7 cellular contexts compared by ENCODE assay signal in the genomic region with DNA sequence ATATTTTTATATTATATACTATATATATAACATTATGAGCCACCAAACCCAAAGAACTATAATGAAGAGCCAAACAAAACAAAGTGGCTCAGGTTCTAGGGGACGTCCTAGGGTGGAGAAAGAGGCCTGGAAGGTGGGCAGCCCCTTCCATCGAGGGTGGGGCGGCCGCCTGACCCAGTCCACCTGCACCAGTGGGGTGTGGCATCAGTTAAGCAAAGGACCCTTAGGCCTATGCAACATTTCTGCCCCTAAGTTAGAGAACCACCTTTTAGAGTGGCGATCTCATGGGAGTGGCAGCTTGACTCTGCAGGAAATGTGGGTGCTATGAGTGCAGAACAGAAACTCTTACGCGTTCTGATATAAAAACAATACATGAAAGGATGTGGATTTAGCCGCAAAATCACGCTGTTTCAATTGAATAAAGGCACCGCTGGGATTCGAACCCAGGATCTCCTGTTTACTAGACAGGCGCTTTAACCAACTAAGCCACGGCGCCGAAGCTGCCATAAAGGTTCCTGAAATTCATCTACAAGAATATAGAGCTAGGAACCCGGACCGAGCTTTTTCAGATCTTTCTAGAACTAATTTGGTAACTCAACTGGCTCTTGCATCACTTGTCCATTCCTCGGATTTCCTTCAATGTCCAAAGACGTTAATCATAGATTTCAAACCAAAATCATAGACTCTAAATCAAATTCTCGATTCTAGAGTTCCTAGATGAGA. TPM values are rescaled to one million over a fixed set of nuclear protein-coding genes. Genes with fewer than 3 reads are reported as not detected.
DNase-seq lines count a peak whose midpoint lies in the region; ATAC-seq and TF ChIP-seq lines count a peak whose summit lies in the region.

No MANE protein-coding gene starts in this region.

- DNase-seq in RKO (ENCODE audit: low spot score) (peak; percentile 90), left ventricle myocardium inferior (no peak), sciatic nerve (ENCODE audit: low spot score) (peak; percentile 79), posterior vena cava (ENCODE audit: low spot score) (no peak)
- DNase-seq in activated naive CD4-positive, alpha-beta T cell treated with anti-CD3 and anti-CD28 coated beads, Interleukin-2, amount 10 ng/mL, durations not matched to agents 7 days and 5 days = peak; percentile 74

- H3K9me3 ChIP-seq in HEK293 (ENCODE audit: control insufficient read depth, insufficient read depth, low read depth, low read length) (no peaks in the 10 kb centered on the region), left ventricle myocardium inferior (replicated peaks) (no peaks in the 10 kb centered on the region)

- ATAC-seq in sciatic nerve = no peak
- no peak for ATAC-seq in GM19324 (IDR thresholded peaks at IDR 0.05; ENCODE audit: low FRiP score, unreplicated experiment)

- intact Hi-C loops in left ventricle myocardium inferior (cut with micrococcal nuclease) = no loop called here
- intact Hi-C loops in sciatic nerve (cut with DNase I) = no loop called here
- intact Hi-C loops in posterior vena cava (cut with DNase I) = loop anchor here in 1 of 2 donors (1.0 kb wide), 1 partner anchor 30 kb away; no protein-coding TSS in a partner anchor

- no peaks in the 10 kb centered on the region for H3K27me3 ChIP-seq in left ventricle myocardium inferior (ENCODE audit: low read depth)

- peak overlapping the region; percentile 78 for H3K27ac ChIP-seq in HEK293 (ENCODE audit: extremely low read depth, low read depth, low read length)
- H3K27ac ChIP-seq in left ventricle myocardium inferior (replicated peaks) = peak overlapping the region; percentile 82

- H3K4me3 Mint-ChIP-seq in activated naive CD4-positive, alpha-beta T cell treated with anti-CD3 and anti-CD28 coated beads, Interleukin-2, amount 10 ng/mL, durations not matched to agents 7 days and 5 days = peak overlapping the region; percentile 6

- POLR2A ChIA-PET in HEK293 (lab: Yijun Ruan, JAX) = interaction anchor here (0.8 to 9.6 kb wide), 7 partner anchors 17 to 107 kb away, joined by 3 to 218 read pairs (median 32); a partner anchor contains a TSS

- peaks cover 15% of the 10 kb centered on the region for H3K27me3 Mint-ChIP-seq in activated naive CD4-positive, alpha-beta T cell treated with anti-CD3 and anti-CD28 coated beads, Interleukin-2, amount 10 ng/mL, durations not matched to agents 7 days and 5 days

- H3K36me3 Mint-ChIP-seq in activated naive CD4-positive, alpha-beta T cell treated with anti-CD3 and anti-CD28 coated beads, Interleukin-2, amount 10 ng/mL, durations not matched to agents 7 days and 5 days = peaks cover 52% of the 10 kb centered on the region

- H3K4me3 ChIP-seq in HEK293 (ENCODE audit: low read depth, low read length) = peak overlapping the region; percentile 44
- H3K4me3 ChIP-seq in left ventricle myocardium inferior = peak overlapping the region; percentile 58

- H3K27ac Mint-ChIP-seq in activated naive CD4-positive, alpha-beta T cell treated with anti-CD3 and anti-CD28 coated beads, Interleukin-2, amount 10 ng/mL, durations not matched to agents 7 days and 5 days = peak overlapping the region; percentile 65

- H3K4me1 ChIP-seq in HEK293 (ENCODE audit: control insufficient read depth, insufficient read depth, low read length) (peaks cover 12% of the 10 kb centered on the region), left ventricle myocardium inferior (peaks cover 44% of the 10 kb centered on the region)

- no peaks in the 10 kb centered on the region for H3K9me3 Mint-ChIP-seq in activated naive CD4-positive, alpha-beta T cell treated with anti-CD3 and anti-CD28 coated beads, Interleukin-2, amount 10 ng/mL, durations not matched to agents 7 days and 5 days

- CTCF ChIA-PET in HEK293 (lab: Yijun Ruan, JAX) = interaction anchor here (0.6 to 2.1 kb wide), 10 partner anchors 13 to 172 kb away, joined by 3 to 8 read pairs (median 4); a partner anchor contains a TSS
- CTCF ChIA-PET in activated naive CD4-positive, alpha-beta T cell treated with anti-CD3 and anti-CD28 coated beads, Interleukin-2, amount 10 ng/mL, durations not matched to agents 7 days and 5 days (lab: Charles Lee) = interaction anchor here (1.3 to 5.9 kb wide), 2 partner anchors 22 to 75 kb away, joined by 4 to 38 read pairs; a partner anchor contains a TSS

- peaks cover 52% of the 10 kb centered on the region for H3K4me1 Mint-ChIP-seq in activated naive CD4-positive, alpha-beta T cell treated with anti-CD3 and anti-CD28 coated beads, Interleukin-2, amount 10 ng/mL, durations not matched to agents 7 days and 5 days

- H3K36me3 ChIP-seq in HEK293 (ENCODE audit: control insufficient read depth in 2 of 2, insufficient read depth in 1 of 2, low read length in 2 of 2) (peaks cover 22 to 40% of the 10 kb centered on the region in 2 experiments), left ventricle myocardium inferior (peaks cover 37% of the 10 kb centered on the region)

- TF ChIP-seq CTCF in HEK293 (tag by site-specific recombination; IDR thresholded peaks at IDR 0.05) (no peak), left ventricle myocardium inferior (IDR thresholded peaks at IDR 0.05; ENCODE audit: borderline replicate concordance) (no peak)

TF ChIP-seq in HEK293, 187 proteins besides CTCF, POLR2A, EP300 and RAD21 (continues in another document):
- no peak; the same call in 1 of the 2 replicates for TF ChIP-seq ZNF677 (tag by site-specific recombination; IDR thresholded peaks at IDR 0.05)
- TF ChIP-seq ZNF558 (tag by site-specific recombination; IDR thresholded peaks at IDR 0.05) = no peak
- TF ChIP-seq BCL11B (tag by site-specific recombination; IDR thresholded peaks at IDR 0.05; ENCODE audit: low read depth) = no peak
- TF ChIP-seq, protein P1, sequence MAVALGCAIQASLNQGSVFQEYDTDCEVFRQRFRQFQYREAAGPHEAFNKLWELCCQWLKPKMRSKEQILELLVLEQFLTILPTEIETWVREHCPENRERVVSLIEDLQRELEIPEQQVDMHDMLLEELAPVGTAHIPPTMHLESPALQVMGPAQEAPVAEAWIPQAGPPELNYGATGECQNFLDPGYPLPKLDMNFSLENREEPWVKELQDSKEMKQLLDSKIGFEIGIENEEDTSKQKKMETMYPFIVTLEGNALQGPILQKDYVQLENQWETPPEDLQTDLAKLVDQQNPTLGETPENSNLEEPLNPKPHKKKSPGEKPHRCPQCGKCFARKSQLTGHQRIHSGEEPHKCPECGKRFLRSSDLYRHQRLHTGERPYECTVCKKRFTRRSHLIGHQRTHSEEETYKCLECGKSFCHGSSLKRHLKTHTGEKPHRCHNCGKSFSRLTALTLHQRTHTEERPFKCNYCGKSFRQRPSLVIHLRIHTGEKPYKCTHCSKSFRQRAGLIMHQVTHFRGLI (tag by site-specific recombination; IDR thresholded peaks at IDR 0.05) = peak; percentile 44; the same call in 1 of the 2 replicates
- TF ChIP-seq KLF9 (tag by site-specific recombination; IDR thresholded peaks at IDR 0.05; ENCODE audit: low read depth) = 0 out of 2 replicates have a peak, but pooled peaks have one; percentile 35
- 0 out of 2 replicates have a peak, but pooled peaks have one; percentile 2 for TF ChIP-seq GLI2 (tag by site-specific recombination; IDR thresholded peaks at IDR 0.05; ENCODE audit: borderline replicate concordance, low read depth)
- TF ChIP-seq, protein P2, sequence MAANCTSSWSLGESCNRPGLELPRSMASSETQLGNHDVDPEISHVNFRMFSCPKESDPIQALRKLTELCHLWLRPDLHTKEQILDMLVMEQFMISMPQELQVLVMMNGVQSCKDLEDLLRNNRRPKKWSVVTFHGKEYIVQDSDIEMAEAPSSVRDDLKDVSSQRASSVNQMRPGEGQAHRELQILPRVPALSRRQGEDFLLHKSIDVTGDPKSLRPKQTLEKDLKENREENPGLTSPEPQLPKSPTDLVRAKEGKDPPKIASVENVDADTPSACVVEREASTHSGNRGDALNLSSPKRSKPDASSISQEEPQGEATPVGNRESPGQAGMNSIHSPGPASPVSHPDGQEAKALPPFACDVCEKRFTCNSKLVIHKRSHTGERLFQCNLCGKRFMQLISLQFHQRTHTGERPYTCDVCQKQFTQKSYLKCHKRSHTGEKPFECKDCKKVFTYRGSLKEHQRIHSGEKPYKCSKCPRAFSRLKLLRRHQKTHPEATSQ (tag by site-specific recombination; IDR thresholded peaks at IDR 0.05) = 0 out of 2 replicates have a peak, but pooled peaks have one; percentile 13
- no peak for TF ChIP-seq ZBTB8A (tag by site-specific recombination; IDR thresholded peaks at IDR 0.05)
- peak; percentile 86; the same call in 1 of the 2 replicates for TF ChIP-seq ZBTB17 (tag by site-specific recombination; IDR thresholded peaks at IDR 0.05)
- peak; percentile 48 for TF ChIP-seq ZNF335 (tag by site-specific recombination; conservative IDR thresholded peaks at IDR 0.05)
- no peak for TF ChIP-seq ZFP41 (tag by site-specific recombination; IDR thresholded peaks at IDR 0.05; ENCODE audit: borderline replicate concordance)
- TF ChIP-seq, protein P3, sequence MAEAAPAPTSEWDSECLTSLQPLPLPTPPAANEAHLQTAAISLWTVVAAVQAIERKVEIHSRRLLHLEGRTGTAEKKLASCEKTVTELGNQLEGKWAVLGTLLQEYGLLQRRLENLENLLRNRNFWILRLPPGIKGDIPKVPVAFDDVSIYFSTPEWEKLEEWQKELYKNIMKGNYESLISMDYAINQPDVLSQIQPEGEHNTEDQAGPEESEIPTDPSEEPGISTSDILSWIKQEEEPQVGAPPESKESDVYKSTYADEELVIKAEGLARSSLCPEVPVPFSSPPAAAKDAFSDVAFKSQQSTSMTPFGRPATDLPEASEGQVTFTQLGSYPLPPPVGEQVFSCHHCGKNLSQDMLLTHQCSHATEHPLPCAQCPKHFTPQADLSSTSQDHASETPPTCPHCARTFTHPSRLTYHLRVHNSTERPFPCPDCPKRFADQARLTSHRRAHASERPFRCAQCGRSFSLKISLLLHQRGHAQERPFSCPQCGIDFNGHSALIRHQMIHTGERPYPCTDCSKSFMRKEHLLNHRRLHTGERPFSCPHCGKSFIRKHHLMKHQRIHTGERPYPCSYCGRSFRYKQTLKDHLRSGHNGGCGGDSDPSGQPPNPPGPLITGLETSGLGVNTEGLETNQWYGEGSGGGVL (tag by site-specific recombination; IDR thresholded peaks at IDR 0.05) = no peak

RNA-seq across cellular contexts. Expression of a gene that starts 15.6 kb away (rescaled TPM):
- total RNA-seq in left ventricle myocardium inferior = 1.2 TPM
- total RNA-seq in sciatic nerve = 48.5 TPM
- total RNA-seq in posterior vena cava = under 1 TPM in 1 of 2 donors, not detected in 1; 0.69 TPM

RNA-seq across cellular contexts. Expression of a gene that starts 21.9 kb away (rescaled TPM):
- total RNA-seq in left ventricle myocardium inferior (14.6 TPM), sciatic nerve (54.5 TPM), posterior vena cava (10 to 100 TPM; 23.2 to 29.8 TPM)

RNA-seq across cellular contexts. Expression of a gene that starts 23.1 kb away (rescaled TPM):
- 9.8 TPM for total RNA-seq in left ventricle myocardium inferior
- 27.5 TPM for total RNA-seq in sciatic nerve
- 10 to 100 TPM; 20.3 to 23.9 TPM for total RNA-seq in posterior vena cava

RNA-seq across cellular contexts. Expression of a gene that starts 36.0 kb away (rescaled TPM):
- 8.4 TPM for total RNA-seq in left ventricle myocardium inferior
- 14.4 TPM for total RNA-seq in sciatic nerve
- 1 to 10 TPM; 4.5 to 5.6 TPM for total RNA-seq in posterior vena cava

RNA-seq across cellular contexts. Expression of a gene that starts 49.8 kb away (rescaled TPM):
- total RNA-seq in left ventricle myocardium inferior = 7.9 TPM
- 23.0 TPM for total RNA-seq in sciatic nerve
- total RNA-seq in posterior vena cava = 10 to 100 TPM; 12.9 to 16.4 TPM

Comparison
In these comparisons a context has a peak if more than half of its experiments do, and no peak if none do; other contexts are left out.
1. DNase-seq: peak in RKO (single experiment), activated naive CD4-positive, alpha-beta T cell treated with anti-CD3 and anti-CD28 coated beads, Interleukin-2, amount 10 ng/mL, durations not matched to agents 7 days and 5 days (single experiment) and sciatic nerve (single experiment); none in left ventricle myocardium inferior (single experiment) and posterior vena cava (single experiment).
2. RNA of a gene that starts 15.6 kb away (total RNA-seq): 48.5 TPM in sciatic nerve (single experiment); 1.2 TPM in left ventricle myocardium inferior (single experiment) and 0.69 TPM in posterior vena cava; every median in the first group is over 10 times any median in the second.